ENCODE assay signal across 32 cellular contexts in genomic region chr1:84101204-84101603, GRCh38.
"Had no signal": no experiment of that assay in that cellular context is flagged by ENCODE, and none has a peak within 500 bp of the region (broad histone marks: within the 10 kb centered on the region; RNA-seq: fewer than 3 reads in every experiment).

No MANE protein-coding gene starts in this region.

- H3K27ac Mint-ChIP-seq: activated B cell treated with CpG ODN at 0.5 μM for 24 hours; activated CD4-positive, alpha-beta T cell treated with anti-CD3 and anti-CD28 coated beads, Interleukin-2, amount 10 ng/mL, durations not matched to agents 24 days and 14 days; activated naive CD4-positive, alpha-beta T cell treated with anti-CD3 and anti-CD28 coated beads for 36 hours; activated naive CD8-positive, alpha-beta T cell; activated T-helper 17 cell treated with anti-CD3 and anti-CD28 coated beads, Interleukin-2, amount 50 U/mL, for 72 hours; T-cell had no signal

- H3K27me3 Mint-ChIP-seq: activated B cell treated with CpG ODN at 0.5 μM for 24 hours; activated CD4-positive, alpha-beta T cell treated with anti-CD3 and anti-CD28 coated beads, Interleukin-2, amount 10 ng/mL, durations not matched to agents 24 days and 14 days; activated naive CD8-positive, alpha-beta T cell; activated T-helper 17 cell treated with anti-CD3 and anti-CD28 coated beads, Interleukin-2, amount 50 U/mL, for 72 hours; brain; central memory CD8-positive, alpha-beta T cell had no signal

- H3K36me3 Mint-ChIP-seq: T-cell had no signal

- H3K27ac ChIP-seq: Peyer's patch, SK-N-MC had no signal

- H3K4me1 ChIP-seq: Peyer's patch had no signal

- H3K27me3 ChIP-seq: MG63, Peyer's patch had no signal

- H3K9me3 Mint-ChIP-seq: activated B cell treated with CpG ODN at 0.5 μM for 24 hours; activated naive CD4-positive, alpha-beta T cell treated with anti-CD3 and anti-CD28 coated beads for 36 hours; activated T-helper 17 cell treated with anti-CD3 and anti-CD28 coated beads, Interleukin-2, amount 50 U/mL, for 72 hours; central memory CD8-positive, alpha-beta T cell; T-cell had no signal

- ATAC-seq: activated T-helper 17 cell treated with anti-CD3 and anti-CD28 coated beads, Interleukin-2, amount 50 U/mL, for 72 hours; T-cell had no signal

- H3K4me1 Mint-ChIP-seq: activated B cell treated with CpG ODN at 0.5 μM for 24 hours; activated T-helper 17 cell treated with anti-CD3 and anti-CD28 coated beads, Interleukin-2, amount 50 U/mL, for 72 hours; central memory CD8-positive, alpha-beta T cell; T-cell had no signal

- H3K4me3 Mint-ChIP-seq: activated B cell treated with CpG ODN at 0.5 μM for 24 hours; activated CD4-positive, alpha-beta T cell treated with anti-CD3 and anti-CD28 coated beads, Interleukin-2, amount 10 ng/mL, durations not matched to agents 24 days and 14 days; activated naive CD4-positive, alpha-beta T cell treated with anti-CD3 and anti-CD28 coated beads for 36 hours; activated naive CD8-positive, alpha-beta T cell; activated T-helper 17 cell treated with anti-CD3 and anti-CD28 coated beads, Interleukin-2, amount 50 U/mL, for 72 hours; brain; central memory CD8-positive, alpha-beta T cell; T-cell had no signal

- DNase-seq: activated B cell treated with CpG ODN at 0.5 μM for 24 hours; activated CD4-positive, alpha-beta T cell treated with anti-CD3 and anti-CD28 coated beads for 1 hour; activated CD4-positive, alpha-beta T cell treated with anti-CD3 and anti-CD28 coated beads, Interleukin-2, amount 10 ng/mL, durations not matched to agents 24 days and 14 days; activated CD4-positive, alpha-beta T cell treated with anti-CD3 and anti-CD28 coated beads, Interleukin-2, amount 50 U/mL, for 48 hours; activated CD8-positive, alpha-beta memory T cell treated with anti-CD3 and anti-CD28 coated beads for 24 hours; activated gamma-delta T cell; activated naive CD4-positive, alpha-beta T cell treated with anti-CD3 and anti-CD28 coated beads for 36 hours; activated T-cell treated with anti-CD3 and anti-CD28 coated beads, Interleukin-2, amount 50 U/mL, for 48 hours; amygdala; KG1; MG63; MV-4-11; NCI-H1092 treated with DMSO at 0.1 percent for 48 hours; NCI-H1417 treated with DMSO at 0.1 percent for 48 hours; NCI-H1694; NCI-H2029; NCI-H2107; NCI-H2171 treated with DMSO at 0.1 percent for 48 hours; NCI-H345; NCI-H510A; NCI-H526 treated with DMSO at 0.1 percent for 48 hours; NK-92 treated with Interleukin-12 subunit alpha and Interleukin-12 subunit beta, amount 100 ng/mL, for 24 hours; Peyer's patch; SHP77 treated with DMSO at 0.1 percent for 48 hours; T-cell; T-helper 2 cell; T1000 had no signal

- H3K9me3 ChIP-seq: Peyer's patch had no signal

- H3K36me3 ChIP-seq: MG63, Peyer's patch had no signal

- H3K4me3 ChIP-seq: MG63, Peyer's patch, SK-N-MC had no signal
